In genomic region chr2:147862859-147863516, GRCh38 we compare ENCODE assay signal across 1 cellular context.
TF ChIP-seq lines count a peak whose summit lies in the region.

No MANE protein-coding gene starts in this region.

TF ChIP-seq in GM12878, 131 proteins besides CTCF, POLR2A, EP300 and RAD21 (continued from another document):
- TF ChIP-seq, protein P1, sequence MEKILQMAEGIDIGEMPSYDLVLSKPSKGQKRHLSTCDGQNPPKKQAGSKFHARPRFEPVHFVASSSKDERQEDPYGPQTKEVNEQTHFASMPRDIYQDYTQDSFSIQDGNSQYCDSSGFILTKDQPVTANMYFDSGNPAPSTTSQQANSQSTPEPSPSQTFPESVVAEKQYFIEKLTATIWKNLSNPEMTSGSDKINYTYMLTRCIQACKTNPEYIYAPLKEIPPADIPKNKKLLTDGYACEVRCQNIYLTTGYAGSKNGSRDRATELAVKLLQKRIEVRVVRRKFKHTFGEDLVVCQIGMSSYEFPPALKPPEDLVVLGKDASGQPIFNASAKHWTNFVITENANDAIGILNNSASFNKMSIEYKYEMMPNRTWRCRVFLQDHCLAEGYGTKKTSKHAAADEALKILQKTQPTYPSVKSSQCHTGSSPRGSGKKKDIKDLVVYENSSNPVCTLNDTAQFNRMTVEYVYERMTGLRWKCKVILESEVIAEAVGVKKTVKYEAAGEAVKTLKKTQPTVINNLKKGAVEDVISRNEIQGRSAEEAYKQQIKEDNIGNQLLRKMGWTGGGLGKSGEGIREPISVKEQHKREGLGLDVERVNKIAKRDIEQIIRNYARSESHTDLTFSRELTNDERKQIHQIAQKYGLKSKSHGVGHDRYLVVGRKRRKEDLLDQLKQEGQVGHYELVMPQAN (conservative IDR thresholded peaks at IDR 0.05): no peak
- TF ChIP-seq SRF (IDR thresholded peaks at IDR 0.05; ENCODE audit: low read depth in 2 of 2, low read length in 2 of 2) (no peak), ELK1 (IDR thresholded peaks at IDR 0.05; ENCODE audit: low read depth, low read length) (no peak), BRCA1 (IDR thresholded peaks at IDR 0.05; ENCODE audit: low read depth, low read length) (no peak), SUPT20H (IDR thresholded peaks at IDR 0.05; ENCODE audit: borderline replicate concordance, control insufficient read depth, low read depth, low read length) (no peak)
- TF ChIP-seq, protein P2, sequence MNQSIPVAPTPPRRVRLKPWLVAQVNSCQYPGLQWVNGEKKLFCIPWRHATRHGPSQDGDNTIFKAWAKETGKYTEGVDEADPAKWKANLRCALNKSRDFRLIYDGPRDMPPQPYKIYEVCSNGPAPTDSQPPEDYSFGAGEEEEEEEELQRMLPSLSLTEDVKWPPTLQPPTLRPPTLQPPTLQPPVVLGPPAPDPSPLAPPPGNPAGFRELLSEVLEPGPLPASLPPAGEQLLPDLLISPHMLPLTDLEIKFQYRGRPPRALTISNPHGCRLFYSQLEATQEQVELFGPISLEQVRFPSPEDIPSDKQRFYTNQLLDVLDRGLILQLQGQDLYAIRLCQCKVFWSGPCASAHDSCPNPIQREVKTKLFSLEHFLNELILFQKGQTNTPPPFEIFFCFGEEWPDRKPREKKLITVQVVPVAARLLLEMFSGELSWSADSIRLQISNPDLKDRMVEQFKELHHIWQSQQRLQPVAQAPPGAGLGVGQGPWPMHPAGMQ (IDR thresholded peaks at IDR 0.05; ENCODE audit: borderline replicate concordance): no peak
- TF ChIP-seq, protein P3, sequence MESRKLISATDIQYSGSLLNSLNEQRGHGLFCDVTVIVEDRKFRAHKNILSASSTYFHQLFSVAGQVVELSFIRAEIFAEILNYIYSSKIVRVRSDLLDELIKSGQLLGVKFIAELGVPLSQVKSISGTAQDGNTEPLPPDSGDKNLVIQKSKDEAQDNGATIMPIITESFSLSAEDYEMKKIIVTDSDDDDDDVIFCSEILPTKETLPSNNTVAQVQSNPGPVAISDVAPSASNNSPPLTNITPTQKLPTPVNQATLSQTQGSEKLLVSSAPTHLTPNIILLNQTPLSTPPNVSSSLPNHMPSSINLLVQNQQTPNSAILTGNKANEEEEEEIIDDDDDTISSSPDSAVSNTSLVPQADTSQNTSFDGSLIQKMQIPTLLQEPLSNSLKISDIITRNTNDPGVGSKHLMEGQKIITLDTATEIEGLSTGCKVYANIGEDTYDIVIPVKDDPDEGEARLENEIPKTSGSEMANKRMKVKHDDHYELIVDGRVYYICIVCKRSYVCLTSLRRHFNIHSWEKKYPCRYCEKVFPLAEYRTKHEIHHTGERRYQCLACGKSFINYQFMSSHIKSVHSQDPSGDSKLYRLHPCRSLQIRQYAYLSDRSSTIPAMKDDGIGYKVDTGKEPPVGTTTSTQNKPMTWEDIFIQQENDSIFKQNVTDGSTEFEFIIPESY (IDR thresholded peaks at IDR 0.05): no peak
